Comparison of ENCODE assay signal across 28 cellular contexts in genomic region chr18:36201765-36202164, GRCh38.
"Had no signal": no experiment of that assay in that cellular context is flagged by ENCODE, and none has a peak within 500 bp of the region (broad histone marks: within the 10 kb centered on the region; RNA-seq: fewer than 3 reads in every experiment).

No MANE protein-coding gene starts in this region.

- H3K36me3 ChIP-seq: stomach, suprapubic skin, thoracic aorta, thyroid gland, tibial artery, tibial nerve, transverse colon, upper lobe of left lung, upper lobe of right lung, uterus, vagina had no signal

- H3K4me3 Mint-ChIP-seq: stimulated activated effector memory CD8-positive, alpha-beta T cell treated with anti-CD3 and anti-CD28 coated beads, Interleukin-12 subunit alpha, Interleukin-12 subunit beta, amount 100 ng/mL, for 72 hours; stimulated activated memory B cell treated with anti-CD40 and anti-IgM and Interleukin-4, amounts not matched to agents 10 μg/mL and 1 μg/mL and 100 μg/mL, for 72 hours; stimulated activated naive B cell treated with anti-CD40 and anti-IgM and Interleukin-4, amounts not matched to agents 10 μg/mL and 1 μg/mL and 100 μg/mL, for 72 hours; stimulated activated naive CD8-positive, alpha-beta T cell treated with anti-CD3 and anti-CD28 coated beads, Interleukin-15, amount 100 ng/mL, for 72 hours; stimulated activated naive CD8-positive, alpha-beta T cell treated with anti-CD3 and anti-CD28 coated beads, Interleukin-15, Interleukin-2, amounts not matched to agents 100 ng/mL and 50 ng/mL, for 24 hours; type B pancreatic cell had no signal

- H3K27ac Mint-ChIP-seq: stimulated activated effector memory CD8-positive, alpha-beta T cell treated with anti-CD3 and anti-CD28 coated beads, Interleukin-12 subunit alpha, Interleukin-12 subunit beta, amount 100 ng/mL, for 72 hours; stimulated activated memory B cell treated with anti-CD40 and anti-IgM and Interleukin-4, amounts not matched to agents 10 μg/mL and 1 μg/mL and 100 μg/mL, for 72 hours; stimulated activated naive B cell treated with anti-CD40 and anti-IgM and Interleukin-4, amounts not matched to agents 10 μg/mL and 1 μg/mL and 100 μg/mL, for 72 hours; stimulated activated naive CD8-positive, alpha-beta T cell treated with anti-CD3 and anti-CD28 coated beads, Interleukin-15, amount 100 ng/mL, for 72 hours; stimulated activated naive CD8-positive, alpha-beta T cell treated with anti-CD3 and anti-CD28 coated beads, Interleukin-15, Interleukin-2, amounts not matched to agents 100 ng/mL and 50 ng/mL, for 24 hours; type B pancreatic cell had no signal

- H3K9me3 Mint-ChIP-seq: stimulated activated effector memory CD8-positive, alpha-beta T cell treated with anti-CD3 and anti-CD28 coated beads, Interleukin-12 subunit alpha, Interleukin-12 subunit beta, amount 100 ng/mL, for 72 hours; stimulated activated memory B cell treated with anti-CD40 and anti-IgM and Interleukin-4, amounts not matched to agents 10 μg/mL and 1 μg/mL and 100 μg/mL, for 72 hours; stimulated activated naive CD8-positive, alpha-beta T cell treated with anti-CD3 and anti-CD28 coated beads, Interleukin-15, amount 100 ng/mL, for 72 hours; stimulated activated naive CD8-positive, alpha-beta T cell treated with anti-CD3 and anti-CD28 coated beads, Interleukin-15, Interleukin-2, amounts not matched to agents 100 ng/mL and 50 ng/mL, for 24 hours; type B pancreatic cell had no signal

- H3K4me3 ChIP-seq: stomach, suprapubic skin, testis, thoracic aorta, thyroid gland, tibial artery, tibial nerve, transverse colon, upper lobe of left lung, upper lobe of right lung, uterus, vagina had no signal

- H3K27me3 Mint-ChIP-seq: stimulated activated naive CD8-positive, alpha-beta T cell treated with anti-CD3 and anti-CD28 coated beads, Interleukin-15, amount 100 ng/mL, for 72 hours; stimulated activated naive CD8-positive, alpha-beta T cell treated with anti-CD3 and anti-CD28 coated beads, Interleukin-15, Interleukin-2, amounts not matched to agents 100 ng/mL and 50 ng/mL, for 24 hours; type B pancreatic cell had no signal

- H3K9me3 ChIP-seq: stomach, suprapubic skin, testis, thoracic aorta, thyroid gland, tibial artery, tibial nerve, transverse colon, upper lobe of left lung, upper lobe of right lung, uterus, vagina had no signal

- H3K4me1 ChIP-seq: stomach, suprapubic skin, testis, thyroid gland, tibial artery, tibial nerve, transverse colon, upper lobe of left lung, upper lobe of right lung, uterus, vagina had no signal

- H3K4me1 Mint-ChIP-seq: stimulated activated effector memory CD8-positive, alpha-beta T cell treated with anti-CD3 and anti-CD28 coated beads, Interleukin-12 subunit alpha, Interleukin-12 subunit beta, amount 100 ng/mL, for 72 hours; stimulated activated memory B cell treated with anti-CD40 and anti-IgM and Interleukin-4, amounts not matched to agents 10 μg/mL and 1 μg/mL and 100 μg/mL, for 72 hours; stimulated activated naive B cell treated with anti-CD40 and anti-IgM and Interleukin-4, amounts not matched to agents 10 μg/mL and 1 μg/mL and 100 μg/mL, for 72 hours; stimulated activated naive CD8-positive, alpha-beta T cell treated with anti-CD3 and anti-CD28 coated beads, Interleukin-15, amount 100 ng/mL, for 72 hours had no signal

- H3K36me3 Mint-ChIP-seq: stimulated activated effector memory CD8-positive, alpha-beta T cell treated with anti-CD3 and anti-CD28 coated beads, Interleukin-12 subunit alpha, Interleukin-12 subunit beta, amount 100 ng/mL, for 72 hours; stimulated activated memory B cell treated with anti-CD40 and anti-IgM and Interleukin-4, amounts not matched to agents 10 μg/mL and 1 μg/mL and 100 μg/mL, for 72 hours; stimulated activated naive B cell treated with anti-CD40 and anti-IgM and Interleukin-4, amounts not matched to agents 10 μg/mL and 1 μg/mL and 100 μg/mL, for 72 hours; type B pancreatic cell had no signal

- DNase-seq: stimulated activated CD4-positive, alpha-beta T cell treated with anti-CD3 and anti-CD28 coated beads, Interleukin-2, amount 100 ng/mL, for 48 hours; stimulated activated CD4-positive, alpha-beta T cell treated with anti-CD3 and anti-CD28 coated beads, Interleukin-4, amount 100 ng/mL, for 1 hour; stimulated activated CD4-positive, alpha-beta T cell treated with anti-CD3 and anti-CD28 coated beads, Interleukin-4, amount 100 ng/mL, for 24 hours; stimulated activated CD4-positive, alpha-beta T cell treated with anti-CD3 and anti-CD28 coated beads, Interleukin-4, amount 100 ng/mL, for 4 hours; stimulated activated CD8-positive, alpha-beta memory T cell treated with anti-CD3 and anti-CD28 coated beads, Interleukin-4, amount 100 ng/mL, for 48 hours; stimulated activated naive B cell treated with anti-CD40 and anti-IgM and Interleukin-4, amounts not matched to agents 10 μg/mL and 1 μg/mL and 100 μg/mL, for 72 hours; stimulated activated naive CD4-positive, alpha-beta T cell; stimulated activated naive CD4-positive, alpha-beta T cell treated with Interleukin-2 at 50 U/mL for 16 hours; stimulated activated naive CD8-positive, alpha-beta T cell treated with anti-CD3 and anti-CD28 coated beads, Interleukin-15, amount 100 ng/mL, for 72 hours; stimulated activated naive CD8-positive, alpha-beta T cell treated with anti-CD3 and anti-CD28 coated beads, Interleukin-15, Interleukin-2, amounts not matched to agents 100 U/mL and 50 U/mL, for 24 hours; stomach; substantia nigra; testis; thyroid gland; tibial artery; transverse colon; trophoblast cell; upper lobe of left lung; upper lobe of right lung; uterus had no signal

- H3K27me3 ChIP-seq: stomach, suprapubic skin, testis, thyroid gland, tibial artery, tibial nerve, transverse colon, upper lobe of left lung, upper lobe of right lung, uterus, vagina had no signal

- H3K27ac ChIP-seq: stomach, suprapubic skin, testis, thoracic aorta, thyroid gland, tibial artery, tibial nerve, transverse colon, upper lobe of left lung, upper lobe of right lung, uterus, vagina had no signal

- ATAC-seq: stimulated activated effector memory CD8-positive, alpha-beta T cell treated with anti-CD3 and anti-CD28 coated beads, Interleukin-12 subunit alpha, Interleukin-12 subunit beta, amount 100 ng/mL, for 72 hours; stimulated activated memory B cell treated with anti-CD40 and anti-IgM and Interleukin-4, amounts not matched to agents 10 μg/mL and 1 μg/mL and 100 μg/mL, for 72 hours; stimulated activated naive B cell treated with anti-CD40 and anti-IgM and Interleukin-4, amounts not matched to agents 10 μg/mL and 1 μg/mL and 100 μg/mL, for 72 hours; stimulated activated naive CD8-positive, alpha-beta T cell treated with anti-CD3 and anti-CD28 coated beads, Interleukin-15, amount 100 ng/mL, for 72 hours; stimulated activated naive CD8-positive, alpha-beta T cell treated with anti-CD3 and anti-CD28 coated beads, Interleukin-15, Interleukin-2, amounts not matched to agents 100 U/mL and 50 U/mL, for 24 hours; upper lobe of right lung had no signal
